In genomic region chr9:137318565-137318964, GRCh38 we compare ENCODE assay signal across 15 cellular contexts. TPM values are rescaled to one million over a fixed set of nuclear protein-coding genes. Genes with fewer than 3 reads are reported as not detected.
DNase-seq lines count a peak whose midpoint lies in the region; ATAC-seq and TF ChIP-seq lines count a peak whose summit lies in the region.
"Had no signal": no experiment of that assay in that cellular context is flagged by ENCODE, and none has a peak within 500 bp of the region (broad histone marks: within the 10 kb centered on the region; RNA-seq: fewer than 3 reads in every experiment).

No MANE protein-coding gene starts in this region.

- H3K4me1 Mint-ChIP-seq in stimulated activated naive CD8-positive, alpha-beta T cell treated with anti-CD3 and anti-CD28 coated beads, Interleukin-15, amount 100 ng/mL, for 72 hours, result peaks cover 34% of the 10 kb centered on the region

- no peak for TF ChIP-seq CTCF in left ventricle myocardium inferior (IDR thresholded peaks at IDR 0.05; ENCODE audit: borderline replicate concordance)
- no peak for TF ChIP-seq CTCF in right atrium auricular region (IDR thresholded peaks at IDR 0.05)
- TF ChIP-seq CTCF in sigmoid colon (IDR thresholded peaks at IDR 0.05), result no peak

- no peak overlapping the region for H3K27ac Mint-ChIP-seq in stimulated activated naive CD8-positive, alpha-beta T cell treated with anti-CD3 and anti-CD28 coated beads, Interleukin-15, amount 100 ng/mL, for 72 hours
- H3K27ac Mint-ChIP-seq: activated naive CD4-positive, alpha-beta T cell treated with anti-CD3 and anti-CD28 coated beads, Interleukin-2, amount 10 ng/mL, durations not matched to agents 7 days and 5 days; CD8-positive, alpha-beta memory T cell; dendritic cell treated with granulocyte-macrophage colony-stimulating factor and Interleukin-4, amounts not matched to agents 40 ng/mL and 50 ng/mL, for 4 days had no signal

- DNase-seq in left ventricle myocardium inferior, result no peak
- no peak for DNase-seq in left cardiac atrium
- DNase-seq in right atrium auricular region (ENCODE audit: low spot score), result no peak
- DNase-seq in sigmoid colon, result peak; percentile 33
- no peak for DNase-seq in SHP77 treated with DMSO at 0.1 percent for 48 hours (lab: John Stamatoyannopoulos, UW)
- no peak for DNase-seq in iPS-NIHi7 (ENCODE audit: extremely low spot score)
- no peak for DNase-seq in stimulated activated naive CD8-positive, alpha-beta T cell treated with anti-CD3 and anti-CD28 coated beads, Interleukin-15, amount 100 ng/mL, for 72 hours
- no peak for DNase-seq in effector memory CD4-positive, alpha-beta T cell
- DNase-seq: activated naive CD4-positive, alpha-beta T cell treated with anti-CD3 and anti-CD28 coated beads, Interleukin-2, amount 10 ng/mL, durations not matched to agents 7 days and 5 days; NCI-H1436 treated with DMSO at 0.1 percent for 48 hours; NCI-H82; stimulated activated CD4-positive, alpha-beta T cell treated with anti-CD3 and anti-CD28 coated beads, Interleukin-4, amount 100 ng/mL, for 4 hours; stimulated activated CD8-positive, alpha-beta memory T cell treated with anti-CD3 and anti-CD28 coated beads, Interleukin-4, amount 100 ng/mL, for 48 hours had no signal

- no peaks in the 10 kb centered on the region for H3K9me3 Mint-ChIP-seq in stimulated activated naive CD8-positive, alpha-beta T cell treated with anti-CD3 and anti-CD28 coated beads, Interleukin-15, amount 100 ng/mL, for 72 hours
- H3K9me3 Mint-ChIP-seq: activated naive CD4-positive, alpha-beta T cell treated with anti-CD3 and anti-CD28 coated beads, Interleukin-2, amount 10 ng/mL, durations not matched to agents 7 days and 5 days; CD8-positive, alpha-beta memory T cell; dendritic cell treated with granulocyte-macrophage colony-stimulating factor and Interleukin-4, amounts not matched to agents 40 ng/mL and 50 ng/mL, for 4 days had no signal

- intact Hi-C loops in left ventricle myocardium inferior (cut with micrococcal nuclease) (no loop called here), left cardiac atrium (cut with DNase I) (no loop called here), sigmoid colon (cut with DNase I) (no loop called here)

- peaks cover 8% of the 10 kb centered on the region for H3K27me3 Mint-ChIP-seq in stimulated activated naive CD8-positive, alpha-beta T cell treated with anti-CD3 and anti-CD28 coated beads, Interleukin-15, amount 100 ng/mL, for 72 hours

- H3K4me1 ChIP-seq in left ventricle myocardium inferior (peaks cover 76% of the 10 kb centered on the region), right atrium auricular region (peaks cover 0 to 65% of the 10 kb centered on the region in 2 donors), sigmoid colon (peaks cover 0 to 26% (median 15%) of the 10 kb centered on the region in 4 donors)
- peaks cover 17% of the 10 kb centered on the region for H3K4me1 ChIP-seq in effector memory CD4-positive, alpha-beta T cell (ENCODE audit: control insufficient read depth, insufficient read depth, low read length, poor library complexity, severe bottlenecking)

- ATAC-seq in left cardiac atrium, result no peak
- ATAC-seq in stimulated activated naive CD8-positive, alpha-beta T cell treated with anti-CD3 and anti-CD28 coated beads, Interleukin-15, amount 100 ng/mL, for 72 hours, result no peak

- no peak overlapping the region for H3K4me3 Mint-ChIP-seq in stimulated activated naive CD8-positive, alpha-beta T cell treated with anti-CD3 and anti-CD28 coated beads, Interleukin-15, amount 100 ng/mL, for 72 hours
- H3K4me3 Mint-ChIP-seq: activated naive CD4-positive, alpha-beta T cell treated with anti-CD3 and anti-CD28 coated beads, Interleukin-2, amount 10 ng/mL, durations not matched to agents 7 days and 5 days; CD8-positive, alpha-beta memory T cell; dendritic cell treated with granulocyte-macrophage colony-stimulating factor and Interleukin-4, amounts not matched to agents 40 ng/mL and 50 ng/mL, for 4 days had no signal

- H3K4me3 ChIP-seq in left ventricle myocardium inferior (peak overlapping the region; percentile 34), right atrium auricular region (no peak overlapping the region), sigmoid colon (no peak overlapping the region)
- H3K4me3 ChIP-seq in effector memory CD4-positive, alpha-beta T cell (ENCODE audit: insufficient read depth, low read depth, low read length, poor library complexity, severe bottlenecking), result no peak overlapping the region

- H3K9me3 ChIP-seq in left ventricle myocardium inferior (replicated peaks) (no peaks in the 10 kb centered on the region), right atrium auricular region (no peaks in the 10 kb centered on the region), sigmoid colon (no peaks in the 10 kb centered on the region)
- no peaks in the 10 kb centered on the region for H3K9me3 ChIP-seq in effector memory CD4-positive, alpha-beta T cell (ENCODE audit: control insufficient read depth, low read length)

- TF ChIP-seq EP300 in sigmoid colon (IDR thresholded peaks at IDR 0.05), result no peak

- TF ChIP-seq POLR2A in sigmoid colon (IDR thresholded peaks at IDR 0.05), result no peak

- peaks cover 34% of the 10 kb centered on the region for H3K27me3 ChIP-seq in left ventricle myocardium inferior (ENCODE audit: low read depth)
- H3K27me3 ChIP-seq in right atrium auricular region, result no peaks in the 10 kb centered on the region
- peaks cover 13 to 29% (median 28%) of the 10 kb centered on the region in 3 donors for H3K27me3 ChIP-seq in sigmoid colon
- H3K27me3 ChIP-seq in effector memory CD4-positive, alpha-beta T cell (replicated peaks; ENCODE audit: control insufficient read depth, insufficient read depth, low read length, poor library complexity, severe bottlenecking), result peaks cover 10% of the 10 kb centered on the region

- H3K36me3 ChIP-seq in left ventricle myocardium inferior, result no peaks in the 10 kb centered on the region
- H3K36me3 ChIP-seq in right atrium auricular region, result no peaks in the 10 kb centered on the region
- H3K36me3 ChIP-seq in sigmoid colon, result no peaks in the 10 kb centered on the region
- no peaks in the 10 kb centered on the region for H3K36me3 ChIP-seq in effector memory CD4-positive, alpha-beta T cell (ENCODE audit: control insufficient read depth, insufficient read depth, low read length)

- peak overlapping the region; percentile 86 for H3K27ac ChIP-seq in left ventricle myocardium inferior (replicated peaks)
- H3K27ac ChIP-seq in right atrium auricular region, result peak overlapping the region; percentile 31 to 69
- peak overlapping the region in 2 of 4 donors; percentile 37 to 41 for H3K27ac ChIP-seq in sigmoid colon
- H3K27ac ChIP-seq in effector memory CD4-positive, alpha-beta T cell (ENCODE audit: insufficient read depth, low read length, poor library complexity, severe bottlenecking), result no peak overlapping the region

- WGBS in sigmoid colon, 2 donors, result 85 to 86% methylated on average over 15 of the region's 15 CpGs

RNA-seq across cellular contexts. Expression of gene NRARP, which starts 16.5 kb away (rescaled TPM):
- total RNA-seq in left ventricle myocardium inferior, result 5.1 TPM
- total RNA-seq in left cardiac atrium, result 10 to 100 TPM in 1 of 2 donors, 1 to 10 TPM in 1; 4.9 to 11.5 TPM
- 10 to 100 TPM in 1 of 2 donors, 1 to 10 TPM in 1; 5.6 to 13.3 TPM for total RNA-seq in right atrium auricular region
- 1 to 10 TPM in 3 of 4 donors, not detected in 1; 1.8 to 2.9 (median 2.8) TPM for total RNA-seq in sigmoid colon
- 10 to 100 TPM; 20.4 to 24.7 (median 24.0) TPM for polyA plus RNA-seq in sigmoid colon
- polyA plus RNA-seq: CD8-positive, alpha-beta memory T cell had no signal

RNA-seq across cellular contexts. Expression of gene TOR4A, which starts 41.0 kb away (rescaled TPM):
- total RNA-seq in left ventricle myocardium inferior, result 16.3 TPM
- total RNA-seq in left cardiac atrium, result 1 to 10 TPM; 6.2 to 9.4 TPM
- 10 to 100 TPM in 1 of 2 donors, 1 to 10 TPM in 1; 9.4 to 16.8 TPM for total RNA-seq in right atrium auricular region
- 1 to 10 TPM; 3.8 to 4.3 (median 3.9) TPM for total RNA-seq in sigmoid colon
- polyA plus RNA-seq in sigmoid colon, result 10 to 100 TPM in 1 of 3 donors, 1 to 10 TPM in 2; 5.1 to 33.0 (median 6.6) TPM
